8 cellular contexts compared by ENCODE assay signal in genomic region chr2:224038049-224038829, GRCh38. TPM values are rescaled to one million over a fixed set of nuclear protein-coding genes. Genes with fewer than 3 reads are reported as not detected.
DNase-seq lines count a peak whose midpoint lies in the region; ATAC-seq lines count a peak whose summit lies in the region.

No MANE protein-coding gene starts in this region.

- peak overlapping the region; percentile 47 for H3K27ac Mint-ChIP-seq in T-helper 2 cell treated with Interferon-gamma antibody and Interleukin-4, amounts not matched to agents 5 μg/mL and 100 μg/mL, for 36 hours

- peaks cover 4% of the 10 kb centered on the region for H3K36me3 Mint-ChIP-seq in T-helper 2 cell treated with Interferon-gamma antibody and Interleukin-4, amounts not matched to agents 5 μg/mL and 100 μg/mL, for 36 hours (ENCODE audit: low read depth)

- H3K4me1 Mint-ChIP-seq in T-helper 2 cell treated with Interferon-gamma antibody and Interleukin-4, amounts not matched to agents 5 μg/mL and 100 μg/mL, for 36 hours (ENCODE audit: low read depth): peaks cover 34% of the 10 kb centered on the region

- H3K4me3 Mint-ChIP-seq in T-helper 2 cell treated with Interferon-gamma antibody and Interleukin-4, amounts not matched to agents 5 μg/mL and 100 μg/mL, for 36 hours: peak overlapping the region; percentile 92

- peak; percentile 50 for DNase-seq in Caki2 (ENCODE audit: low read depth)
- DNase-seq in HPDE6-E6E7 (ENCODE audit: extremely low spot score): peak; percentile 43
- DNase-seq in T-helper 2 cell treated with Interferon-gamma antibody and Interleukin-4, amounts not matched to agents 5 μg/mL and 100 μg/mL, for 36 hours (ENCODE audit: low spot score): peak; percentile 56
- DNase-seq in cerebellar cortex (ENCODE audit: low spot score): peak; percentile 11
- peak; percentile 86 for DNase-seq in left kidney (ENCODE audit: low read depth, low spot score)
- DNase-seq in stimulated activated CD4-positive, alpha-beta T cell treated with anti-CD3 and anti-CD28 coated beads, Interleukin-4, amount 100 ng/mL, for 24 hours: peak; percentile 44
- no peak for DNase-seq in CD1c-positive myeloid dendritic cell (ENCODE audit: extremely low spot score)

- peaks cover 43% of the 10 kb centered on the region for H3K27me3 Mint-ChIP-seq in T-helper 2 cell treated with Interferon-gamma antibody and Interleukin-4, amounts not matched to agents 5 μg/mL and 100 μg/mL, for 36 hours (ENCODE audit: low read depth)

- H3K9me3 Mint-ChIP-seq in T-helper 2 cell treated with Interferon-gamma antibody and Interleukin-4, amounts not matched to agents 5 μg/mL and 100 μg/mL, for 36 hours: no peaks in the 10 kb centered on the region

- in situ Hi-C loops in Caki2 (cut with HindIII; ENCODE audit: low pct_unique_long_range_greater_than_20kb, low sequenced_read_pairs): no loop called here

- peak; percentile 54 for ATAC-seq in GM19463 (IDR thresholded peaks at IDR 0.05; ENCODE audit: unreplicated experiment)

RNA-seq across cellular contexts. Expression of gene SERPINE2, which starts 0.8 kb away (rescaled TPM):
- 90.5 and 101 TPM in 2 replicates for total RNA-seq in Caki2 (2014; rRNA removed; shearing (Covaris generic); ENCODE audit: low replicate concordance)
